In genomic region chr9:2157277-2158105, GRCh38 we compare ENCODE assay signal across 1 cellular context.
TF ChIP-seq lines count a peak whose summit lies in the region.

No MANE protein-coding gene starts in this region.

TF ChIP-seq in GM12878, 131 proteins besides CTCF, POLR2A, EP300 and RAD21 (continued from another document):
- TF ChIP-seq ZBTB4 (CRISPR knock-in tag; IDR thresholded peaks at IDR 0.05) (no peak), CHD1 (IDR thresholded peaks at IDR 0.05; ENCODE audit: low read depth, low read length) (no peak), E2F8 (IDR thresholded peaks at IDR 0.05; ENCODE audit: low read depth, partially characterized antibody) (no peak), ETV6 (conservative IDR thresholded peaks at IDR 0.05 in 1 of 2, IDR thresholded peaks at IDR 0.05 in 1 of 2; ENCODE audit: borderline replicate concordance in 1 of 2, low read depth in 1 of 2) (0 out of 4 replicates have a peak, but pooled peaks of 1 of the 2 experiments have one; percentile 5), FOXK2 (IDR thresholded peaks at IDR 0.05) (no peak), CBFB (IDR thresholded peaks at IDR 0.05; ENCODE audit: low read depth) (no peak), IKZF2 (IDR thresholded peaks at IDR 0.05) (peak; percentile 28 to 34; a peak in 1 of 4 replicates), NR2C2 (IDR thresholded peaks at IDR 0.05; ENCODE audit: borderline replicate concordance, control insufficient read depth, insufficient read length, low read depth) (no peak), WRNIP1 (IDR thresholded peaks at IDR 0.05; ENCODE audit: borderline replicate concordance, low read depth, low read length) (no peak), IRF5 (IDR thresholded peaks at IDR 0.05; ENCODE audit: borderline replicate concordance) (no peak), RUNX3 (IDR thresholded peaks at IDR 0.05; ENCODE audit: low read length) (peak; percentile 18; the same call in 1 of the 2 replicates), KLF5 (IDR thresholded peaks at IDR 0.05; ENCODE audit: partially characterized antibody) (no peak)
- TF ChIP-seq, protein P1, sequence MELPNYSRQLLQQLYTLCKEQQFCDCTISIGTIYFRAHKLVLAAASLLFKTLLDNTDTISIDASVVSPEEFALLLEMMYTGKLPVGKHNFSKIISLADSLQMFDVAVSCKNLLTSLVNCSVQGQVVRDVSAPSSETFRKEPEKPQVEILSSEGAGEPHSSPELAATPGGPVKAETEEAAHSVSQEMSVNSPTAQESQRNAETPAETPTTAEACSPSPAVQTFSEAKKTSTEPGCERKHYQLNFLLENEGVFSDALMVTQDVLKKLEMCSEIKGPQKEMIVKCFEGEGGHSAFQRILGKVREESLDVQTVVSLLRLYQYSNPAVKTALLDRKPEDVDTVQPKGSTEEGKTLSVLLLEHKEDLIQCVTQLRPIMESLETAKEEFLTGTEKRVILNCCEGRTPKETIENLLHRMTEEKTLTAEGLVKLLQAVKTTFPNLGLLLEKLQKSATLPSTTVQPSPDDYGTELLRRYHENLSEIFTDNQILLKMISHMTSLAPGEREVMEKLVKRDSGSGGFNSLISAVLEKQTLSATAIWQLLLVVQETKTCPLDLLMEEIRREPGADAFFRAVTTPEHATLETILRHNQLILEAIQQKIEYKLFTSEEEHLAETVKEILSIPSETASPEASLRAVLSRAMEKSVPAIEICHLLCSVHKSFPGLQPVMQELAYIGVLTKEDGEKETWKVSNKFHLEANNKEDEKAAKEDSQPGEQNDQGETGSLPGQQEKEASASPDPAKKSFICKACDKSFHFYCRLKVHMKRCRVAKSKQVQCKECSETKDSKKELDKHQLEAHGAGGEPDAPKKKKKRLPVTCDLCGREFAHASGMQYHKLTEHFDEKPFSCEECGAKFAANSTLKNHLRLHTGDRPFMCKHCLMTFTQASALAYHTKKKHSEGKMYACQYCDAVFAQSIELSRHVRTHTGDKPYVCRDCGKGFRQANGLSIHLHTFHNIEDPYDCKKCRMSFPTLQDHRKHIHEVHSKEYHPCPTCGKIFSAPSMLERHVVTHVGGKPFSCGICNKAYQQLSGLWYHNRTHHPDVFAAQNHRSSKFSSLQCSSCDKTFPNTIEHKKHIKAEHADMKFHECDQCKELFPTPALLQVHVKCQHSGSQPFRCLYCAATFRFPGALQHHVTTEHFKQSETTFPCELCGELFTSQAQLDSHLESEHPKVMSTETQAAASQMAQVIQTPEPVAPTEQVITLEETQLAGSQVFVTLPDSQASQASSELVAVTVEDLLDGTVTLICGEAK (IDR thresholded peaks at IDR 0.05; ENCODE audit: borderline replicate concordance): no peak
- TF ChIP-seq, protein P2, sequence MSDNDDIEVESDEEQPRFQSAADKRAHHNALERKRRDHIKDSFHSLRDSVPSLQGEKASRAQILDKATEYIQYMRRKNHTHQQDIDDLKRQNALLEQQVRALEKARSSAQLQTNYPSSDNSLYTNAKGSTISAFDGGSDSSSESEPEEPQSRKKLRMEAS (IDR thresholded peaks at IDR 0.05; ENCODE audit: low read depth, low read length): peak; percentile 49; the same call in 1 of the 2 replicates
TF ChIP-seq in GM12878: peak in this region for 15.
